10 cellular contexts compared by ENCODE assay signal in genomic region chr6:6969761-6970223, GRCh38.
A peak's percentile ranks its signal among the peaks of the same experiment; 100 is the strongest.
DNase-seq lines count a peak whose midpoint lies in the region; FAIRE-seq and TF ChIP-seq lines count a peak whose summit lies in the region.
"Had no signal": no experiment of that assay in that cellular context is flagged by ENCODE, and none has a peak within 500 bp of the region (broad histone marks: within the 10 kb centered on the region; RNA-seq: fewer than 3 reads in every experiment).

No MANE protein-coding gene starts in this region.

- H3K4me1 Mint-ChIP-seq in type B pancreatic cell (ENCODE audit: unreplicated experiment) = no peaks in the 10 kb centered on the region

- no peak for FAIRE-seq in GM19239 (lab: Jason Lieb, UNC)
- FAIRE-seq: A204.1 had no signal

- H3K4me3 Mint-ChIP-seq in type B pancreatic cell = no peak overlapping the region

- CTCF ChIA-PET in RWPE1 (lab: Yijun Ruan, JAX) = no interaction called here

- H3K27me3 Mint-ChIP-seq in type B pancreatic cell = no peaks in the 10 kb centered on the region

- POLR2A ChIA-PET in RWPE1 (lab: Yijun Ruan, JAX; ENCODE audit: low non-redundant PET) = no interaction called here

- H3K27ac Mint-ChIP-seq in type B pancreatic cell = peak overlapping the region; percentile 70

- TF ChIP-seq CTCF in RWPE1 (conservative IDR thresholded peaks at IDR 0.05; ENCODE audit: low read depth) (no peak), type B pancreatic cell (conservative IDR thresholded peaks at IDR 0.05) (no peak)

- H3K27ac ChIP-seq in RWPE1 = peak overlapping the region; percentile 73

- H3K36me3 Mint-ChIP-seq in type B pancreatic cell = no peaks in the 10 kb centered on the region

- H3K9me3 Mint-ChIP-seq in type B pancreatic cell = no peaks in the 10 kb centered on the region

- peak; percentile 61 for DNase-seq in NCI-H2107 treated with DMSO at 0.1 percent for 48 hours (lab: John Stamatoyannopoulos, UW; ENCODE audit: unreplicated experiment)
- DNase-seq in NCI-H2107 (lab: John Stamatoyannopoulos, UW) = no peak
- peak; percentile 87 for DNase-seq in RWPE1 (ENCODE audit: low spot score)
- peak; percentile 95 for DNase-seq in kidney tubule cell (ENCODE audit: low spot score)
- no peak for DNase-seq in type B pancreatic cell (ENCODE audit: extremely low spot score, unreplicated experiment)
- no peak for DNase-seq in activated T-cell treated with anti-CD3 and anti-CD28 coated beads, Interleukin-2, amount 50 U/mL, for 1 hour
- no peak for DNase-seq in GM19239 (ENCODE audit: insufficient read length, low spot score)
- no peak for DNase-seq in NCI-H226
- DNase-seq: activated T-cell treated with anti-CD3 and anti-CD28 coated beads, Interleukin-2, amount 50 U/mL, for 48 hours had no signal

Comparison
In these comparisons a context has a peak if more than half of its experiments do, and no peak if none do; other contexts are left out.
1. DNase-seq: peak in NCI-H2107 treated with DMSO at 0.1 percent for 48 hours (single experiment), RWPE1 (single experiment) and kidney tubule cell (single experiment); none in NCI-H2107 (single experiment), type B pancreatic cell (single experiment), activated T-cell treated with anti-CD3 and anti-CD28 coated beads, Interleukin-2, amount 50 U/mL, for 1 hour (single experiment), GM19239 (single experiment) and NCI-H226 (single experiment).